ENCODE assay signal across 8 cellular contexts in the genomic region with DNA sequence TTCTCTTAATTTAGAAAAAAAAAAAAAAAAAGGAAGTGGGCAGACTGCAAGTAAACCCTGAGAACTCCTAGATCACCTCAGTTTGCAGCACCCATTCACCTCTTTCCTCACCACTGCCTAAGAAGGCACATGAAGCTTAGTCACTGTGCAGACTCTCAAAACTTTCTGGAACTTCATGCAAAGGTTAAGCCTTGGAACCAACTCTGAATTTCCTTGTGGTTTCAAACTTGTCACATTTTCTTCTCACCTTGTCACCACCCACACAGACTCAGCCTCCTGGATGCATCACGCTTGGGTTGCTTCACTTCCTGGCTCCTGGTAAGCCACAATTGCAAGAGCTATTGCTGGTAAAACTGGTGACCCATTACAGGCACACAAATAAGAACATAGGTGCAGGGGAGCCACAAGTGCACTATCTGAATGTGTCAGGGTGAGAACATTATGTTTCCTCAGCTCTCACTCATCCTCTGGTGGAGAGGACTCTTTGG. TPM values are rescaled to one million over a fixed set of nuclear protein-coding genes. Genes with fewer than 3 reads are reported as not detected.
DNase-seq lines count a peak whose midpoint lies in the region; ATAC-seq and TF ChIP-seq lines count a peak whose summit lies in the region.

No MANE protein-coding gene starts in this region.

- H3K27me3 Mint-ChIP-seq in natural killer cell (ENCODE audit: low read depth in 2 of 2): no peaks in the 10 kb centered on the region

- H3K36me3 Mint-ChIP-seq in natural killer cell: peaks cover 8% of the 10 kb centered on the region

- TF ChIP-seq CTCF in PC-9 (conservative IDR thresholded peaks at IDR 0.05): no peak
- no peak for TF ChIP-seq CTCF in natural killer cell (IDR thresholded peaks at IDR 0.05)

- intact Hi-C loops in PC-9 (cut with micrococcal nuclease; ENCODE audit: unreplicated experiment) (no loop called here), natural killer cell (cut with micrococcal nuclease) (loop anchor here (1.0 to 10.0 kb wide), 2 partner anchors 15 to 149 kb away; partner anchors contain the start of gene CPD)

- POLR2A ChIA-PET in PC-9 (lab: Charles Lee; ENCODE audit: unreplicated experiment): interaction anchor here (0.7 kb wide), 1 partner anchor 18 kb away, joined by 3 read pairs; no protein-coding TSS in a partner anchor

- peaks cover 36% of the 10 kb centered on the region for H3K4me1 ChIP-seq in PC-9 (replicated peaks; ENCODE audit: insufficient read depth)

- peak overlapping the region; percentile 85 to 89 for H3K27ac Mint-ChIP-seq in natural killer cell

- H4K20me1 ChIP-seq in PC-9 (ENCODE audit: insufficient read depth): no peaks in the 10 kb centered on the region

- H3K9me3 ChIP-seq in PC-9 (ENCODE audit: insufficient read depth, low read depth): peaks cover 14% of the 10 kb centered on the region

- ATAC-seq in GM18517 (IDR thresholded peaks at IDR 0.05; ENCODE audit: unreplicated experiment) (peak; percentile 82), HG02943 (IDR thresholded peaks at IDR 0.05; ENCODE audit: low read depth, unreplicated experiment) (peak; percentile 74), natural killer cell (peak; percentile 84 to 93 (median 90))

- CTCF ChIA-PET in PC-9 (lab: Charles Lee): interaction anchor here (0.6 to 0.7 kb wide), 5 partner anchors 16 to 441 kb away, joined by 3 to 10 read pairs (median 3); no protein-coding TSS in a partner anchor

- H3K4me3 ChIP-seq in PC-9: no peak overlapping the region

- H3F3A ChIP-seq in PC-9 (ENCODE audit: insufficient read depth, low read depth): peaks cover 48% of the 10 kb centered on the region

- no peaks in the 10 kb centered on the region for H3K27me3 ChIP-seq in PC-9 (ENCODE audit: insufficient read depth, low read depth)

- peak overlapping the region; percentile 96 for H3K27ac ChIP-seq in PC-9

- peaks cover 3% of the 10 kb centered on the region in 2 donors for H3K9me3 Mint-ChIP-seq in natural killer cell

- H3K4me1 Mint-ChIP-seq in natural killer cell: peaks cover 43% of the 10 kb centered on the region in 2 donors

- no peaks in the 10 kb centered on the region for H3K9me2 ChIP-seq in PC-9 (ENCODE audit: insufficient read depth)

- no peak overlapping the region for H2AFZ ChIP-seq in PC-9

- peak overlapping the region; percentile 56 for H3K4me2 ChIP-seq in PC-9

- no peaks in the 10 kb centered on the region for H3K79me2 ChIP-seq in PC-9 (ENCODE audit: low read depth)

- no TSS peak for BruUV-seq in PC-9 (replicated peaks; lab: Mats Ljungman, UMichigan)

- 0 out of 2 replicates have a peak, but pooled peaks cover 4% of the 10 kb centered on the region for H3K36me3 ChIP-seq in PC-9 (ENCODE audit: low read depth)

- H3K4me3 Mint-ChIP-seq in natural killer cell: peak overlapping the region; percentile 76

- DNase-seq in PC-9 (peak; percentile 54 to 98), natural killer cell (peak; percentile 66), Ammon's horn (ENCODE audit: low spot score) (no peak), GM19240 (ENCODE audit: insufficient read length, low spot score) (no peak), NCI-H2081 treated with DMSO at 0.1 percent for 48 hours (lab: John Stamatoyannopoulos, UW) (no peak)
- DNase-seq in activated gamma-delta T cell treated with anti-CD3 and anti-CD28 coated beads, Interleukin-2, amount 50 U/mL, for 16 hours (ENCODE audit: low read depth): peak; percentile 75

RNA-seq across cellular contexts. Expression of gene CPD, which starts 15.0 kb away (rescaled TPM):
- total RNA-seq in PC-9 (2021) (44.7 and 55.0 TPM in 2 replicates), natural killer cell (10 to 100 TPM; 67.3 to 94.5 (median 85.9) TPM)

RNA-seq across cellular contexts. Expression of gene TMIGD1, which starts 29.9 kb away (rescaled TPM):
- total RNA-seq in PC-9 (2021): not detected in 2 replicates
- not detected for total RNA-seq in natural killer cell

Comparison
In these comparisons a context has a peak if more than half of its experiments do, and no peak if none do; other contexts are left out.
1. DNase-seq: peak in PC-9 (2 of 2), activated gamma-delta T cell treated with anti-CD3 and anti-CD28 coated beads, Interleukin-2, amount 50 U/mL, for 16 hours (single experiment) and natural killer cell (single experiment); none in Ammon's horn (single experiment), GM19240 (single experiment) and NCI-H2081 treated with DMSO at 0.1 percent for 48 hours (single experiment).
2. Peak in every context shown above with its lines, with median percentiles within 50 percentile points of each other: ATAC-seq.